30 cellular contexts compared by ENCODE assay signal in the genomic region with DNA sequence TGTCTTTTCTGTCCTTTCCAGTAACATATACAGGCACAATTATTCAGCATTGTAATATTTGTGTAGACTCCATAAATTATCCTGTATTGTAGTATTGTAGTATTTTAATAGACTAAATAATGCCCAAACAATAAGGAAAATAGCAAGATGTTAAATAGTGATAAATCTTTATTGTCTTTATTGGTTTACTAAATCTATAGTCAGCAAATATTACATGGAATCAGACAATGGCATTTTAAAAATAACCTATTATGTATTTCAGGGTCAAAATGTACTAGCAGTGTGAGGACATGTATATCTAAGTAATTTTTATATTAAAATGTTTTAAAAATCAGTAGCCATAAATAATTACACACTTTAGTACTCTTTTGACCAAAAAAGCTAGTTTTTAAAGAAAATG.
"Had no signal": no experiment of that assay in that cellular context is flagged by ENCODE, and none has a peak within 500 bp of the region (broad histone marks: within the 10 kb centered on the region; RNA-seq: fewer than 3 reads in every experiment).

No MANE protein-coding gene starts in this region.

- DNase-seq: naive thymus-derived CD4-positive, alpha-beta T cell; natural killer cell; occipital lobe; ovary; retina; spleen; stimulated activated CD4-positive, alpha-beta T cell treated with anti-CD3 and anti-CD28 coated beads, Interleukin-12 subunit alpha, Interleukin-12 subunit beta, amount 100 ng/mL, for 4 hours; stimulated activated CD4-positive, alpha-beta T cell treated with anti-CD3 and anti-CD28 coated beads, Interleukin-1b, Interleukin-23, amount 100 ng/mL, for 48 hours; stimulated activated CD4-positive, alpha-beta T cell treated with anti-CD3 and anti-CD28 coated beads, Interleukin-4, amount 100 ng/mL, for 1 hour; stimulated activated CD4-positive, alpha-beta T cell treated with anti-CD3 and anti-CD28 coated beads, Interleukin-4, amount 100 ng/mL, for 4 hours; stimulated activated CD8-positive, alpha-beta memory T cell treated with anti-CD3 and anti-CD28 coated beads, Interleukin-4, amount 100 ng/mL, for 48 hours; stimulated activated naive CD4-positive, alpha-beta T cell; stimulated activated naive CD8-positive, alpha-beta T cell treated with anti-CD3 and anti-CD28 coated beads, Interleukin-15, amount 100 ng/mL, for 72 hours; stimulated activated naive CD8-positive, alpha-beta T cell treated with anti-CD3 and anti-CD28 coated beads, Interleukin-15, Interleukin-2, amounts not matched to agents 100 U/mL and 50 U/mL, for 24 hours; substantia nigra; testis; tibial artery; transverse colon; upper lobe of left lung had no signal

- H3K27ac ChIP-seq: neural progenitor cell, ovary, prostate gland, right atrium auricular region, skin epidermis, spleen, suprapubic skin, testis, tibial artery, transverse colon, upper lobe of left lung, vagina had no signal

- H3K27ac Mint-ChIP-seq: naive thymus-derived CD4-positive, alpha-beta T cell; natural killer cell; nephron; neural progenitor cell; stimulated activated memory B cell treated with anti-CD40 and anti-IgM and Interleukin-4, amounts not matched to agents 10 μg/mL and 1 μg/mL and 100 μg/mL, for 72 hours; stimulated activated naive CD8-positive, alpha-beta T cell treated with anti-CD3 and anti-CD28 coated beads, Interleukin-15, amount 100 ng/mL, for 72 hours had no signal

- H3K9me3 Mint-ChIP-seq: natural killer cell, nephron, neural progenitor cell had no signal

- H3K4me1 Mint-ChIP-seq: naive thymus-derived CD4-positive, alpha-beta T cell; natural killer cell; nephron; neural progenitor cell; stimulated activated memory B cell treated with anti-CD40 and anti-IgM and Interleukin-4, amounts not matched to agents 10 μg/mL and 1 μg/mL and 100 μg/mL, for 72 hours; stimulated activated naive CD8-positive, alpha-beta T cell treated with anti-CD3 and anti-CD28 coated beads, Interleukin-15, amount 100 ng/mL, for 72 hours had no signal

- FAIRE-seq: urothelium cell line had no signal

- H3K27me3 ChIP-seq: neural progenitor cell, ovary, right atrium auricular region, spleen, suprapubic skin, testis, tibial artery, transverse colon, upper lobe of left lung, vagina had no signal

- H3K4me2 ChIP-seq: neural progenitor cell, smooth muscle cell had no signal

- H3K27me3 Mint-ChIP-seq: stimulated activated memory B cell treated with anti-CD40 and anti-IgM and Interleukin-4, amounts not matched to agents 10 μg/mL and 1 μg/mL and 100 μg/mL, for 72 hours; stimulated activated naive CD8-positive, alpha-beta T cell treated with anti-CD3 and anti-CD28 coated beads, Interleukin-15, amount 100 ng/mL, for 72 hours had no signal

- H3K36me3 Mint-ChIP-seq: naive thymus-derived CD4-positive, alpha-beta T cell; natural killer cell; neural progenitor cell; stimulated activated memory B cell treated with anti-CD40 and anti-IgM and Interleukin-4, amounts not matched to agents 10 μg/mL and 1 μg/mL and 100 μg/mL, for 72 hours had no signal

- H3K4me1 ChIP-seq: neural progenitor cell, prostate gland, right atrium auricular region, spleen, suprapubic skin, testis, tibial artery, transverse colon, upper lobe of left lung, vagina had no signal

- H3K9ac ChIP-seq: neural progenitor cell had no signal

- H3K4me3 Mint-ChIP-seq: naive thymus-derived CD4-positive, alpha-beta T cell; natural killer cell; nephron; neural progenitor cell; stimulated activated memory B cell treated with anti-CD40 and anti-IgM and Interleukin-4, amounts not matched to agents 10 μg/mL and 1 μg/mL and 100 μg/mL, for 72 hours; stimulated activated naive CD8-positive, alpha-beta T cell treated with anti-CD3 and anti-CD28 coated beads, Interleukin-15, amount 100 ng/mL, for 72 hours had no signal

- H2AFZ ChIP-seq: neural progenitor cell had no signal

- ATAC-seq: naive thymus-derived CD4-positive, alpha-beta T cell; natural killer cell; sciatic nerve; stimulated activated memory B cell treated with anti-CD40 and anti-IgM and Interleukin-4, amounts not matched to agents 10 μg/mL and 1 μg/mL and 100 μg/mL, for 72 hours; stimulated activated naive CD8-positive, alpha-beta T cell treated with anti-CD3 and anti-CD28 coated beads, Interleukin-15, amount 100 ng/mL, for 72 hours; stimulated activated naive CD8-positive, alpha-beta T cell treated with anti-CD3 and anti-CD28 coated beads, Interleukin-15, Interleukin-2, amounts not matched to agents 100 U/mL and 50 U/mL, for 24 hours had no signal

- H3K9me3 ChIP-seq: ovary, prostate gland, right atrium auricular region, suprapubic skin, testis, tibial artery, transverse colon, upper lobe of left lung, vagina had no signal

- H3K36me3 ChIP-seq: neural progenitor cell, ovary, prostate gland, right atrium auricular region, spleen, suprapubic skin, tibial artery, transverse colon, upper lobe of left lung, vagina had no signal

- H3K4me3 ChIP-seq: neural progenitor cell, ovary, prostate gland, right atrium auricular region, skin epidermis, smooth muscle cell, spleen, suprapubic skin, testis, tibial artery, transverse colon, upper lobe of left lung, vagina had no signal
